11 cellular contexts compared by ENCODE assay signal in genomic region chr15:77036537-77037474, GRCh38. TPM values are rescaled to one million over a fixed set of nuclear protein-coding genes. Genes with fewer than 3 reads are reported as not detected.
DNase-seq lines count a peak whose midpoint lies in the region; ATAC-seq, FAIRE-seq and TF ChIP-seq lines count a peak whose summit lies in the region.
"Had no signal": no experiment of that assay in that cellular context is flagged by ENCODE, and none has a peak within 500 bp of the region (broad histone marks: within the 10 kb centered on the region; RNA-seq: fewer than 3 reads in every experiment).

No MANE protein-coding gene starts in this region.

- no peak overlapping the region for H2BK5ac ChIP-seq in H1 (ENCODE audit: low read depth, low read length)

- H4K8ac ChIP-seq in H1 (ENCODE audit: extremely low read depth, insufficient read depth, low read length) = peak overlapping the region; percentile 51

- H3K4me3 Mint-ChIP-seq in Caco-2 (ENCODE audit: unreplicated experiment) (peak overlapping the region; percentile 48), osteocyte (ENCODE audit: unreplicated experiment) (no peak overlapping the region)

- H3K23ac ChIP-seq in H1 (ENCODE audit: insufficient read length) = no peak overlapping the region

- H3K27ac Mint-ChIP-seq in Caco-2 (ENCODE audit: unreplicated experiment) = peak overlapping the region; percentile 64
- H3K27ac Mint-ChIP-seq in osteocyte (ENCODE audit: unreplicated experiment) = peak overlapping the region; percentile 18

- no peak overlapping the region for H3K14ac ChIP-seq in H1 (ENCODE audit: insufficient read length)

- CTCF ChIA-PET in Caco-2 (lab: Charles Lee) (interaction anchor here (0.8 kb wide), 1 partner anchor 10 kb away, joined by 3 read pairs; no protein-coding TSS in a partner anchor), HEK293 (lab: Yijun Ruan, JAX) (interaction anchor here (0.6 to 3.6 kb wide), 8 partner anchors 8 to 506 kb away, joined by 3 to 35 read pairs (median 8); no protein-coding TSS in a partner anchor), H1 (lab: Charles Lee; ENCODE audit: partially characterized antibody) (interaction anchor here (0.6 to 5.4 kb wide), 17 partner anchors 8 to 558 kb away, joined by 3 to 77 read pairs (median 4); no protein-coding TSS in a partner anchor)

- in situ Hi-C loops in KBM-7 (cut with MboI; ENCODE audit: low pct_unique_long_range_greater_than_20kb, low sequenced_read_pairs) = no loop called here

- no peaks in the 10 kb centered on the region for H3K23me2 ChIP-seq in H1 (ENCODE audit: low read depth, low read length)

- TF ChIP-seq EP300 in H1 (IDR thresholded peaks at IDR 0.05; ENCODE audit: borderline replicate concordance in 1 of 2, low read depth in 2 of 2, low read length in 2 of 2) = no peak

- H3K18ac ChIP-seq in H1 (ENCODE audit: extremely low read depth, low read length) = no peak overlapping the region

- H3K9me3 ChIP-seq in Caco-2 (no peaks in the 10 kb centered on the region), HEK293 (ENCODE audit: control insufficient read depth, insufficient read depth, low read depth, low read length) (no peaks in the 10 kb centered on the region), H1 (ENCODE audit: insufficient read depth in 2 of 2, low read depth in 1 of 2, low read length in 1 of 2) (peaks cover 0 to 12% of the 10 kb centered on the region in 2 experiments; a peak in 1 of 4 replicates)

- TF ChIP-seq CTCF in Caco-2 (IDR thresholded peaks at IDR 0.05; ENCODE audit: insufficient read depth in 1 of 2, low read depth in 1 of 2, low read length in 1 of 2, severe bottlenecking in 1 of 2, unreplicated experiment in 1 of 2) (no peak), HEK293 (tag by site-specific recombination; IDR thresholded peaks at IDR 0.05) (no peak), H1 (IDR thresholded peaks at IDR 0.05; ENCODE audit: control extremely low read depth in 1 of 3, insufficient read depth in 1 of 3, low read depth in 1 of 3, low read length in 3 of 3) (no peak), osteocyte (IDR thresholded peaks at IDR 0.05) (no peak)

- no peaks in the 10 kb centered on the region for H4K20me1 ChIP-seq in H1 (replicated peaks in 1 of 2; ENCODE audit: control insufficient read depth in 1 of 2, insufficient read depth in 2 of 2, low read length in 2 of 2)

- no peak overlapping the region for H2BK12ac ChIP-seq in H1 (ENCODE audit: low read depth, low read length)

- no peak overlapping the region for H2BK120ac ChIP-seq in H1 (replicated peaks; ENCODE audit: low read depth, low read length)

- H3K27me3 Mint-ChIP-seq in Caco-2 (ENCODE audit: insufficient read depth, unreplicated experiment) (no peaks in the 10 kb centered on the region), osteocyte (ENCODE audit: unreplicated experiment) (no peaks in the 10 kb centered on the region)

- H3K36me3 ChIP-seq in Caco-2 (ENCODE audit: control insufficient read depth, insufficient read depth, low read length) = no peaks in the 10 kb centered on the region; the same call in 1 of the 2 replicates
- peaks cover 7 to 23% of the 10 kb centered on the region in 2 experiments; a peak in 2 of 3 replicates for H3K36me3 ChIP-seq in HEK293 (ENCODE audit: control insufficient read depth in 2 of 2, insufficient read depth in 1 of 2, low read length in 2 of 2)
- peaks cover 0 to 6% (median 1%) of the 10 kb centered on the region in 4 experiments; a peak in 4 of 8 replicates for H3K36me3 ChIP-seq in H1 (ENCODE audit: control insufficient read depth in 2 of 4, insufficient read depth in 4 of 4, low read length in 3 of 4)

- H3K27me3 ChIP-seq in Caco-2 (replicated peaks; ENCODE audit: control insufficient read depth, insufficient read depth, low read length) (no peaks in the 10 kb centered on the region), H1 (replicated peaks in 1 of 4; ENCODE audit: control insufficient read depth in 3 of 4, extremely low read depth in 1 of 4, insufficient read depth in 3 of 4, low read length in 3 of 4) (no peaks in the 10 kb centered on the region)

- no peak overlapping the region for H3K56ac ChIP-seq in H1 (replicated peaks; ENCODE audit: insufficient read length, low read depth, low read length)

- POLR2A ChIA-PET in Caco-2 (lab: Charles Lee) = no interaction called here
- POLR2A ChIA-PET in HEK293 (lab: Yijun Ruan, JAX) = interaction anchor here (0.6 kb wide), 1 partner anchor 10 kb away, joined by 5 read pairs; no protein-coding TSS in a partner anchor
- POLR2A ChIA-PET in H1 (lab: Charles Lee; ENCODE audit: partially characterized antibody) = interaction anchor here (0.6 to 2.1 kb wide), 3 partner anchors 9 to 215 kb away, joined by 3 to 6 read pairs (median 3); no protein-coding TSS in a partner anchor

- no peak for TF ChIP-seq RAD21 in H1 (IDR thresholded peaks at IDR 0.05 in 1 of 2, conservative IDR thresholded peaks at IDR 0.05 in 1 of 2; ENCODE audit: low read depth in 2 of 2, low read length in 2 of 2)

- intact Hi-C loops in Caco-2 (cut with micrococcal nuclease; ENCODE audit: unreplicated experiment) = no loop called here

- no peak overlapping the region for H4K91ac ChIP-seq in H1 (replicated peaks; ENCODE audit: insufficient read length, low read length)

- H2AK5ac ChIP-seq in H1 (ENCODE audit: low read depth, low read length) = no peak overlapping the region

- H3K36me3 Mint-ChIP-seq in Caco-2 (ENCODE audit: insufficient read depth, unreplicated experiment) (peaks cover 69% of the 10 kb centered on the region), osteocyte (ENCODE audit: unreplicated experiment) (peaks cover 13% of the 10 kb centered on the region)

- no peak for ATAC-seq in HG03432 (IDR thresholded peaks at IDR 0.05; ENCODE audit: unreplicated experiment)
- ATAC-seq in GM21390 (IDR thresholded peaks at IDR 0.05; ENCODE audit: unreplicated experiment) = no peak

- 91% methylated on average over 19 of the region's 23 CpGs; no CpG with 5 or more reads in 1 of the 2 experiments for WGBS in H1 (ENCODE audit: extremely low coverage in 1 of 2, insufficient coverage in 1 of 2, insufficient read length in 1 of 2, insufficient replicate concordance in 2 of 2, low coverage in 1 of 2, low lambda C conversion rate in 2 of 2, missing lambda C conversion rate in 1 of 2), 2 experiments

- H2BK20ac ChIP-seq in H1 (ENCODE audit: low read length) = no peak overlapping the region

- BruUV-seq in Caco-2 (replicated peaks; lab: Mats Ljungman, UMichigan) = no TSS peak

- TF ChIP-seq POLR2A in H1 (IDR thresholded peaks at IDR 0.05; ENCODE audit: control extremely low read depth in 1 of 2, low read depth in 2 of 2, low read length in 2 of 2) = no peak

- no peaks in the 10 kb centered on the region for H3K79me2 ChIP-seq in H1 (ENCODE audit: control insufficient read depth in 1 of 2, insufficient read depth in 2 of 2, low read length in 2 of 2)

- no peak overlapping the region for H3K4me2 ChIP-seq in H1 (ENCODE audit: insufficient read depth in 1 of 2, low read depth in 2 of 2, low read length in 2 of 2)

- DNase-seq in Caco-2 (peak in 1 of 2 experiments; percentile 25), H1 (ENCODE audit: low read depth in 1 of 2, low spot score in 2 of 2) (peak in 1 of 2 experiments; percentile 43), osteocyte (ENCODE audit: extremely low spot score, unreplicated experiment) (peak; percentile 82), KBM-7 (no peak)
- no peak for DNase-seq in activated effector memory CD4-positive, alpha-beta T cell treated with Interleukin-2 at 50 U/mL for 16 hours
- DNase-seq: activated CD4-positive, CD25-positive, alpha-beta regulatory T cell; mesenchymal stem cell had no signal

- H3K9me3 Mint-ChIP-seq in Caco-2 (ENCODE audit: unreplicated experiment) = no peaks in the 10 kb centered on the region
- no peaks in the 10 kb centered on the region for H3K9me3 Mint-ChIP-seq in osteocyte (ENCODE audit: unreplicated experiment)

- no peak for FAIRE-seq in H1 (lab: Jason Lieb, UNC)

- H3K9ac ChIP-seq in H1 (replicated peaks in 1 of 4; ENCODE audit: extremely low read depth in 1 of 4, low read depth in 3 of 4, low read length in 3 of 4) = no peak overlapping the region

- no peak overlapping the region for H2AFZ ChIP-seq in H1 (ENCODE audit: low read length)

- no peak overlapping the region for H4K5ac ChIP-seq in H1 (ENCODE audit: insufficient read length, low read depth, low read length)

- H3K27ac ChIP-seq in HEK293 (ENCODE audit: extremely low read depth, low read depth, low read length) = peak overlapping the region; percentile 41; the same call in 1 of the 2 replicates
- no peak overlapping the region for H3K27ac ChIP-seq in H1 (ENCODE audit: low read depth, low read length)

- H3K4me1 ChIP-seq in Caco-2 (no peaks in the 10 kb centered on the region), HEK293 (ENCODE audit: control insufficient read depth, insufficient read depth, low read length) (no peaks in the 10 kb centered on the region), H1 (replicated peaks in 1 of 4; ENCODE audit: control insufficient read depth in 3 of 4, insufficient read depth in 4 of 4, low read length in 3 of 4) (peaks cover 0 to 13% (median 6%) of the 10 kb centered on the region in 4 experiments; a peak in 4 of 7 replicates)

- H2BK15ac ChIP-seq in H1 (ENCODE audit: low read length) = no peak overlapping the region

- peaks cover 13% of the 10 kb centered on the region for H3K4me1 Mint-ChIP-seq in Caco-2 (ENCODE audit: low read depth, unreplicated experiment)
- peaks cover 10% of the 10 kb centered on the region for H3K4me1 Mint-ChIP-seq in osteocyte (ENCODE audit: unreplicated experiment)

- no peak overlapping the region for H3K4me3 ChIP-seq in Caco-2 (ENCODE audit: low read depth, low read length)
- H3K4me3 ChIP-seq in HEK293 (ENCODE audit: low read depth, low read length) = no peak overlapping the region
- no peak overlapping the region for H3K4me3 ChIP-seq in H1 (ENCODE audit: extremely low read depth in 1 of 4, insufficient read depth in 2 of 4, low read depth in 3 of 4, low read length in 4 of 4)

- H3K4ac ChIP-seq in H1 (replicated peaks; ENCODE audit: insufficient read length, low read depth, low read length) = no peak overlapping the region

- no peaks in the 10 kb centered on the region for H3K79me1 ChIP-seq in H1 (ENCODE audit: low read depth, low read length)

RNA-seq across cellular contexts. Expression of gene TSPAN3, which starts 34.1 kb away (rescaled TPM):
- total RNA-seq in Caco-2 (2022) (224 and 237 TPM in 2 replicates), osteocyte (262 and 296 TPM in 2 replicates)
- 107 and 112 TPM in 2 replicates for total RNA-seq in H1 (2021; fragmentation: NEBNext Ultra II Directional; extraction: Animal tissue kit (Norgen Biotek cat#: 25700))
- 172 and 238 TPM in 2 replicates for polyA plus RNA-seq in H1 (2011; rRNA removed)
- 185 TPM for polyA plus RNA-seq in H1 (2011; cell fraction: cytosol; rRNA removed)
- 71.9 TPM for polyA plus RNA-seq in H1 (2011; cell fraction: nucleus; rRNA removed)
- polyA plus RNA-seq in H1 (2012, experiment 1 of 2) = 145 to 155 TPM (median 153 TPM) in 4 replicates
- 35.1 TPM for polyA plus RNA-seq in H1 (2012, experiment 2 of 2)
- polyA plus RNA-seq in H1 (2013, experiment 1 of 2) = 119 TPM
- polyA plus RNA-seq in H1 (2013, experiment 2 of 2) = 154 TPM
- polyA minus RNA-seq in H1 (2011; rRNA and poly(A)+ RNA removed) = 197 and 215 TPM in 2 replicates
- 77.6 TPM for polyA minus RNA-seq in H1 (2011; cell fraction: cytosol; rRNA and poly(A)+ RNA removed)
- polyA minus RNA-seq in H1 (2011; cell fraction: nucleus; rRNA and poly(A)+ RNA removed) = 44.1 TPM

RNA-seq across cellular contexts. Expression of gene PSTPIP1, which starts 41.9 kb away (rescaled TPM):
- total RNA-seq in Caco-2 (2022) = not detected in 2 replicates
- total RNA-seq in H1 (2021; fragmentation: NEBNext Ultra II Directional; extraction: Animal tissue kit (Norgen Biotek cat#: 25700)) = 0.63 and 1.8 TPM in 2 replicates
- polyA plus RNA-seq in H1 (2011; rRNA removed) = 1.6 and 3.0 TPM in 2 replicates
- polyA plus RNA-seq in H1 (2011; cell fraction: cytosol; rRNA removed) = 2.1 TPM
- 4.1 TPM for polyA plus RNA-seq in H1 (2011; cell fraction: nucleus; rRNA removed)
- polyA plus RNA-seq in H1 (2012, experiment 1 of 2) = 1.2 to 3.1 TPM (median 2.2 TPM) in 3 of 4 replicates, not detected in the other
- 1.1 TPM for polyA plus RNA-seq in H1 (2012, experiment 2 of 2)
- 0.95 TPM for polyA plus RNA-seq in H1 (2013, experiment 1 of 2)
- 1.7 TPM for polyA plus RNA-seq in H1 (2013, experiment 2 of 2)
- polyA minus RNA-seq in H1 (2011; rRNA and poly(A)+ RNA removed) = 0.32 and 0.60 TPM in 2 replicates
- not detected for polyA minus RNA-seq in H1 (2011; cell fraction: cytosol; rRNA and poly(A)+ RNA removed)
- 1.1 TPM for polyA minus RNA-seq in H1 (2011; cell fraction: nucleus; rRNA and poly(A)+ RNA removed)
- not detected in 2 replicates for total RNA-seq in osteocyte
- total RNA-seq: bronchial epithelial cell had no signal
